ENCODE assay signal across 14 cellular contexts in genomic region chr3:61646851-61647525, GRCh38.
DNase-seq lines count a peak whose midpoint lies in the region; ATAC-seq, FAIRE-seq and TF ChIP-seq lines count a peak whose summit lies in the region.
"Had no signal": no experiment of that assay in that cellular context is flagged by ENCODE, and none has a peak within 500 bp of the region (broad histone marks: within the 10 kb centered on the region; RNA-seq: fewer than 3 reads in every experiment).

No MANE protein-coding gene starts in this region.

- BruUV-seq in endothelial cell of umbilical vein (replicated peaks; lab: Mats Ljungman, UMichigan), result no TSS peak

- H3K27me3 ChIP-seq in OCI-LY3 (ENCODE audit: low read depth, low read length) (no peaks in the 10 kb centered on the region), endothelial cell of umbilical vein (ENCODE audit: control insufficient read depth in 2 of 2, insufficient read depth in 2 of 2, low read length in 2 of 2) (no peaks in the 10 kb centered on the region)
- H3K27me3 ChIP-seq: BLaER1 treated with 17β-estradiol and CSF1 and Interleukin-3, amounts not matched to agents 10 nM and 100 nM had no signal

- peak; percentile 25 for ATAC-seq in left lobe of liver

- CTCF ChIA-PET in endothelial cell of umbilical vein (lab: Charles Lee), result interaction anchor here (0.9 to 1.3 kb wide), 3 partner anchors 11 to 16 kb away, joined by 3 to 5 read pairs (median 4); no protein-coding TSS in a partner anchor

- no peaks in the 10 kb centered on the region for H4K20me1 ChIP-seq in OCI-LY3 (ENCODE audit: insufficient read depth, low read length)
- no peaks in the 10 kb centered on the region for H4K20me1 ChIP-seq in endothelial cell of umbilical vein (replicated peaks; ENCODE audit: control insufficient read depth, extremely low read depth, insufficient read depth, low read length)

- no peak for TF ChIP-seq POLR2A in endothelial cell of umbilical vein (IDR thresholded peaks at IDR 0.05; ENCODE audit: low read depth, low read length)

- H3K36me3 ChIP-seq in OCI-LY3 (replicated peaks; ENCODE audit: low read depth, low read length) (peaks cover 14% of the 10 kb centered on the region), endothelial cell of umbilical vein (ENCODE audit: control insufficient read depth in 2 of 2, extremely low read depth in 1 of 2, insufficient read depth in 2 of 2, low read length in 2 of 2) (no peaks in the 10 kb centered on the region)
- H3K36me3 ChIP-seq: HAP-1 had no signal

- H3K27ac ChIP-seq in OCI-LY3 (ENCODE audit: low read length) (no peak overlapping the region), endothelial cell of umbilical vein (ENCODE audit: insufficient read depth, low read depth, low read length) (peak overlapping the region; percentile 48)
- H3K27ac ChIP-seq: BLaER1 treated with 17β-estradiol and CSF1 and Interleukin-3, amounts not matched to agents 10 nM and 100 nM had no signal

- dilution Hi-C loops in endothelial cell of umbilical vein (cut with MboI; ENCODE audit: extremely low pct_ligation_motif_present, low sequenced_read_pairs), result no loop called here

- H3K9me1 ChIP-seq in endothelial cell of umbilical vein (replicated peaks; ENCODE audit: control insufficient read depth, extremely low read depth, insufficient read depth, low read length), result no peaks in the 10 kb centered on the region

- H3K4me3 ChIP-seq in OCI-LY3 (ENCODE audit: low read length) (no peak overlapping the region), endothelial cell of umbilical vein (replicated peaks in 1 of 3; ENCODE audit: insufficient read depth in 1 of 3, low read depth in 1 of 3, low read length in 3 of 3) (no peak overlapping the region)
- H3K4me3 ChIP-seq: BLaER1 treated with 17β-estradiol and CSF1 and Interleukin-3, amounts not matched to agents 10 nM and 100 nM; HAP-1 had no signal

- POLR2A ChIA-PET in endothelial cell of umbilical vein (lab: Charles Lee), result no interaction called here

- intact Hi-C loops in endothelial cell of umbilical vein (cut with micrococcal nuclease), result no loop called here

- peaks cover 30% of the 10 kb centered on the region for H3K4me1 ChIP-seq in OCI-LY3 (ENCODE audit: low read length)
- H3K4me1 ChIP-seq in endothelial cell of umbilical vein (ENCODE audit: control insufficient read depth, extremely low read depth, insufficient read depth, low read length), result peaks cover 16% of the 10 kb centered on the region

- H3K79me2 ChIP-seq in OCI-LY3 (ENCODE audit: low read length) (peaks cover 22% of the 10 kb centered on the region), endothelial cell of umbilical vein (ENCODE audit: control insufficient read depth, insufficient read depth, low read length) (peaks cover 1% of the 10 kb centered on the region)

- peak; percentile 85 for DNase-seq in endothelial cell of umbilical vein (ENCODE audit: low read depth, low spot score)
- DNase-seq in left lobe of liver (ENCODE audit: low spot score), result no peak
- no peak for DNase-seq in Kasumi-1 (lab: John Stamatoyannopoulos, UW)
- no peak for DNase-seq in NCI-H1417 (lab: John Stamatoyannopoulos, UW)
- no peak for DNase-seq in epidermal melanocyte (ENCODE audit: insufficient read length, low spot score)
- DNase-seq in foreskin melanocyte, result no peak
- DNase-seq: ACHN; CD4-positive, CD25-positive, alpha-beta regulatory T cell; DMS53; GF-D8 had no signal

- H3K4me2 ChIP-seq in OCI-LY3 (ENCODE audit: low read length), result peak overlapping the region; percentile 27
- H3K4me2 ChIP-seq in endothelial cell of umbilical vein (ENCODE audit: insufficient read depth, low read length), result peak overlapping the region; percentile 61
- H3K4me2 ChIP-seq: BLaER1 treated with 17β-estradiol and CSF1 and Interleukin-3, amounts not matched to agents 10 nM and 100 nM had no signal

- no peak for TF ChIP-seq CTCF in OCI-LY3 (IDR thresholded peaks at IDR 0.05; ENCODE audit: low read depth, low read length)
- no peak for TF ChIP-seq CTCF in endothelial cell of umbilical vein (IDR thresholded peaks at IDR 0.05; ENCODE audit: extremely low read depth in 1 of 2, insufficient read depth in 1 of 2, low read depth in 1 of 2, low read length in 2 of 2)

- H3K9ac ChIP-seq in OCI-LY3 (ENCODE audit: low read length), result no peak overlapping the region
- no peak overlapping the region for H3K9ac ChIP-seq in endothelial cell of umbilical vein (replicated peaks; ENCODE audit: extremely low read depth, insufficient read depth, low read length)
- H3K9ac ChIP-seq: BLaER1 treated with 17β-estradiol and CSF1 and Interleukin-3, amounts not matched to agents 10 nM and 100 nM had no signal

- FAIRE-seq in endothelial cell of umbilical vein (lab: Jason Lieb, UNC), result peak; percentile 86
- FAIRE-seq: H1 had no signal

- H2AFZ ChIP-seq in OCI-LY3 (ENCODE audit: low read depth, low read length) (no peak overlapping the region), endothelial cell of umbilical vein (ENCODE audit: low read depth, low read length) (peak overlapping the region; percentile 16)

- no peaks in the 10 kb centered on the region for H3K9me3 ChIP-seq in OCI-LY3 (ENCODE audit: insufficient read depth, low read length)
- H3K9me3 ChIP-seq in endothelial cell of umbilical vein (replicated peaks; ENCODE audit: control insufficient read depth, insufficient read depth, low read length), result no peaks in the 10 kb centered on the region
- H3K9me3 ChIP-seq: HAP-1 had no signal

TF ChIP-seq in endothelial cell of umbilical vein, 7 proteins besides CTCF, POLR2A, EP300 and RAD21:
- TF ChIP-seq GATA2 (IDR thresholded peaks at IDR 0.05; ENCODE audit: insufficient read depth, insufficient read length, low read depth, low read length) (no peak), EZH2 (IDR thresholded peaks at IDR 0.05; ENCODE audit: borderline replicate concordance, low read depth, low read length, severe bottlenecking) (no peak), JUN (IDR thresholded peaks at IDR 0.05; ENCODE audit: borderline replicate concordance, insufficient read depth, insufficient read length, low read depth) (no peak), MYC (IDR thresholded peaks at IDR 0.05; ENCODE audit: low read depth, low read length) (no peak), MAX (IDR thresholded peaks at IDR 0.05; ENCODE audit: insufficient read depth, insufficient read length) (no peak), FOS (IDR thresholded peaks at IDR 0.05; ENCODE audit: borderline replicate concordance, insufficient read depth, low read length) (no peak), POLR2AphosphoS5 (IDR thresholded peaks at IDR 0.05; ENCODE audit: insufficient read depth, low read depth, low read length) (no peak)
TF ChIP-seq in endothelial cell of umbilical vein: peak in this region for 0.
